In the genomic region with DNA sequence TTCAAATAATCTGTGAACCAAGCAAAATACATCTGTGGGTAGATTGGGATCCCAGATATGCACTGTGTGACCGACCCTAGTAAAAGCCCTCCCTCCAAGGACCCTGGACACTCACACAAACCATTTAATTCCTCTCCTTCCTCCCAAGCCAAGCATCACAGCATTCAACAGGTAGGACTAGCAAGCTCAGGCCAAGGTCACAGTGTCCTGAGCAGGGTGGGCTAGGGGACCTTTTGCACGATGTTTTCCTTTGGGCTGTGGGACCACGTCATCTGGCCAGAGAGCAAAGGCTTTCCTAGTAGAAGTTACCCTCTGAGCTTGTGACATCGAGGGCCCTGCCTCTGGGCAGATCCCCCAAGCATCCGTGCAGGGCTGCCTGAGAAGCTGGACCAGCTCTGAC, we compare ENCODE assay signal across 3 cellular contexts.
"Had no signal": no experiment of that assay in that cellular context is flagged by ENCODE, and none has a peak within 500 bp of the region (broad histone marks: within the 10 kb centered on the region; RNA-seq: fewer than 3 reads in every experiment).

No MANE protein-coding gene starts in this region.

- H3K4me3 ChIP-seq: GM12878 had no signal

- ATAC-seq: GM12878 had no signal

- DNase-seq: GDM1, GF-D8 had no signal
